ENCODE assay signal across 34 cellular contexts in the genomic region with DNA sequence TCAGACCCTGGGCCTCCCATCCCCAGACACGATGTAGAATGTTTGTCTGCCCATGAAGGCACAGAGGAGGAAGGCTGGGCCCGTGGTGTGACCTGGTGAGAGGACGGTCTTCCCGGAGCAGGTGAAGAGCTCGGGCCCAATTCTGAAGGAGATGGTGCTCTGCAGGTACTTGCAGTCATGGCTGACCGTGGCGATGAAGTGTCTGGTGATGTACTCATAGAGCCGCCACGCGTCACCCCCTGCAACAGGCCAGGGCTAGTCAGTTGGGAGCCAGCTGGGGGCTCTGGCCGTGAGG.
"Had no signal": no experiment of that assay in that cellular context is flagged by ENCODE, and none has a peak within 500 bp of the region (broad histone marks: within the 10 kb centered on the region; RNA-seq: fewer than 3 reads in every experiment).

No MANE protein-coding gene starts in this region.

- H3K4me1 Mint-ChIP-seq: activated B cell treated with CpG ODN at 0.5 μM for 24 hours; activated CD4-positive, alpha-beta T cell treated with anti-CD3 and anti-CD28 coated beads, Interleukin-2, amount 10 ng/mL, durations not matched to agents 24 days and 14 days; activated naive CD4-positive, alpha-beta T cell treated with anti-CD3 and anti-CD28 coated beads, Interleukin-2, amount 50 U/mL, for 24 hours; activated naive CD8-positive, alpha-beta T cell treated with anti-CD3 and anti-CD28 coated beads for 36 hours; activated T-helper 17 cell treated with anti-CD3 and anti-CD28 coated beads, Interleukin-2, amount 50 U/mL, for 72 hours had no signal

- H3K27ac ChIP-seq: body of pancreas, brain microvascular endothelial cell, VCaP had no signal

- H3K4me3 Mint-ChIP-seq: activated B cell treated with CpG ODN at 0.5 μM for 24 hours; activated CD4-positive, alpha-beta memory T cell treated with anti-CD3 and anti-CD28 coated beads for 36 hours; activated CD4-positive, alpha-beta T cell treated with anti-CD3 and anti-CD28 coated beads, Interleukin-2, amount 10 ng/mL, durations not matched to agents 24 days and 14 days; activated CD8-positive, alpha-beta T cell treated with anti-CD3 and anti-CD28 coated beads for 36 hours; activated naive CD4-positive, alpha-beta T cell treated with anti-CD3 and anti-CD28 coated beads for 36 hours; activated naive CD4-positive, alpha-beta T cell treated with anti-CD3 and anti-CD28 coated beads, Interleukin-2, amount 50 U/mL, for 24 hours; activated naive CD8-positive, alpha-beta T cell treated with anti-CD3 and anti-CD28 coated beads for 36 hours; activated T-cell treated with anti-CD3 and anti-CD28 coated beads, Interleukin-2, amount 50 U/mL, for 4 hours; activated T-cell treated with anti-CD3 and anti-CD28 coated beads, Interleukin-2, amount 50 U/mL, for 72 hours; activated T-helper 1 cell treated with anti-CD3 and anti-CD28 coated beads, Interleukin-12 subunit alpha, Interleukin-12 subunit beta, Interleukin-2, Interleukin-4 antibody, amounts not matched to agents 30 ng/mL and 10 ng/mL and 1 ng/mL, durations not matched to agents 14 hours and 24 hours and 36 hours; activated T-helper 17 cell treated with anti-CD3 and anti-CD28 coated beads, Interleukin-2, amount 50 U/mL, for 72 hours; T-helper 1 cell treated with Interleukin-12 subunit alpha and Interleukin-12 subunit beta and Interleukin-4 antibody, amounts not matched to agents 30 μg/mL and 1 μg/mL, for 36 hours; T-helper 2 cell treated with Interferon-gamma antibody and Interleukin-4, amounts not matched to agents 5 μg/mL and 100 μg/mL, for 36 hours had no signal

- H3K4me3 ChIP-seq: adrenal gland, body of pancreas, breast epithelium had no signal

- H3K9me3 ChIP-seq: adrenal gland, body of pancreas, breast epithelium had no signal

- H3K27ac Mint-ChIP-seq: activated B cell treated with CpG ODN at 0.5 μM for 24 hours; activated CD4-positive, alpha-beta memory T cell treated with anti-CD3 and anti-CD28 coated beads for 36 hours; activated CD4-positive, alpha-beta T cell treated with anti-CD3 and anti-CD28 coated beads, Interleukin-2, amount 10 ng/mL, durations not matched to agents 24 days and 14 days; activated CD8-positive, alpha-beta T cell treated with anti-CD3 and anti-CD28 coated beads for 36 hours; activated naive CD4-positive, alpha-beta T cell treated with anti-CD3 and anti-CD28 coated beads for 36 hours; activated naive CD4-positive, alpha-beta T cell treated with anti-CD3 and anti-CD28 coated beads, Interleukin-2, amount 50 U/mL, for 24 hours; activated naive CD8-positive, alpha-beta T cell treated with anti-CD3 and anti-CD28 coated beads for 36 hours; activated T-cell treated with anti-CD3 and anti-CD28 coated beads, Interleukin-2, amount 50 U/mL, for 72 hours; activated T-helper 1 cell treated with anti-CD3 and anti-CD28 coated beads, Interleukin-12 subunit alpha, Interleukin-12 subunit beta, Interleukin-2, Interleukin-4 antibody, amounts not matched to agents 30 ng/mL and 10 ng/mL and 1 ng/mL, durations not matched to agents 14 hours and 24 hours and 36 hours; activated T-helper 17 cell treated with anti-CD3 and anti-CD28 coated beads, Interleukin-2, amount 50 U/mL, for 72 hours; T-helper 1 cell treated with Interleukin-12 subunit alpha and Interleukin-12 subunit beta and Interleukin-4 antibody, amounts not matched to agents 30 μg/mL and 1 μg/mL, for 36 hours; T-helper 2 cell treated with Interferon-gamma antibody and Interleukin-4, amounts not matched to agents 5 μg/mL and 100 μg/mL, for 36 hours had no signal

- H3K27me3 ChIP-seq: adrenal gland, body of pancreas, brain microvascular endothelial cell, breast epithelium had no signal

- H3K27me3 Mint-ChIP-seq: activated B cell treated with CpG ODN at 0.5 μM for 24 hours; activated CD4-positive, alpha-beta memory T cell treated with anti-CD3 and anti-CD28 coated beads for 36 hours; activated CD4-positive, alpha-beta T cell treated with anti-CD3 and anti-CD28 coated beads, Interleukin-2, amount 10 ng/mL, durations not matched to agents 24 days and 14 days; activated CD8-positive, alpha-beta T cell treated with anti-CD3 and anti-CD28 coated beads for 36 hours; activated naive CD4-positive, alpha-beta T cell treated with anti-CD3 and anti-CD28 coated beads, Interleukin-2, amount 50 U/mL, for 24 hours; activated naive CD8-positive, alpha-beta T cell treated with anti-CD3 and anti-CD28 coated beads for 36 hours; activated T-helper 17 cell treated with anti-CD3 and anti-CD28 coated beads, Interleukin-2, amount 50 U/mL, for 72 hours had no signal

- H3K4me1 ChIP-seq: body of pancreas, breast epithelium had no signal

- H3K9me3 Mint-ChIP-seq: activated B cell treated with CpG ODN at 0.5 μM for 24 hours; activated CD4-positive, alpha-beta memory T cell treated with anti-CD3 and anti-CD28 coated beads for 36 hours; activated CD4-positive, alpha-beta T cell treated with anti-CD3 and anti-CD28 coated beads, Interleukin-2, amount 10 ng/mL, durations not matched to agents 24 days and 14 days; activated CD8-positive, alpha-beta T cell treated with anti-CD3 and anti-CD28 coated beads for 36 hours; activated naive CD4-positive, alpha-beta T cell treated with anti-CD3 and anti-CD28 coated beads for 36 hours; activated naive CD4-positive, alpha-beta T cell treated with anti-CD3 and anti-CD28 coated beads, Interleukin-2, amount 50 U/mL, for 24 hours; activated naive CD8-positive, alpha-beta T cell treated with anti-CD3 and anti-CD28 coated beads for 36 hours; activated T-cell treated with anti-CD3 and anti-CD28 coated beads, Interleukin-2, amount 50 U/mL, for 4 hours; activated T-cell treated with anti-CD3 and anti-CD28 coated beads, Interleukin-2, amount 50 U/mL, for 72 hours; activated T-helper 1 cell treated with anti-CD3 and anti-CD28 coated beads, Interleukin-12 subunit alpha, Interleukin-12 subunit beta, Interleukin-2, Interleukin-4 antibody, amounts not matched to agents 30 ng/mL and 10 ng/mL and 1 ng/mL, durations not matched to agents 14 hours and 24 hours and 36 hours; activated T-helper 17 cell treated with anti-CD3 and anti-CD28 coated beads, Interleukin-2, amount 50 U/mL, for 72 hours; T-helper 1 cell treated with Interleukin-12 subunit alpha and Interleukin-12 subunit beta and Interleukin-4 antibody, amounts not matched to agents 30 μg/mL and 1 μg/mL, for 36 hours; T-helper 2 cell treated with Interferon-gamma antibody and Interleukin-4, amounts not matched to agents 5 μg/mL and 100 μg/mL, for 36 hours had no signal

- ATAC-seq: activated CD8-positive, alpha-beta T cell treated with anti-CD3 and anti-CD28 coated beads for 36 hours; activated T-cell treated with anti-CD3 and anti-CD28 coated beads, Interleukin-2, amount 50 U/mL, for 4 hours; activated T-cell treated with anti-CD3 and anti-CD28 coated beads, Interleukin-2, amount 50 U/mL, for 72 hours; activated T-helper 17 cell treated with anti-CD3 and anti-CD28 coated beads, Interleukin-2, amount 50 U/mL, for 72 hours had no signal

- DNase-seq: activated B cell treated with CpG ODN at 0.5 μM for 24 hours; activated CD4-positive, alpha-beta memory T cell treated with anti-CD3 and anti-CD28 coated beads for 36 hours; activated CD4-positive, alpha-beta T cell treated with anti-CD3 and anti-CD28 coated beads for 4 hours; activated CD4-positive, alpha-beta T cell treated with anti-CD3 and anti-CD28 coated beads, Interleukin-2, amount 10 ng/mL, durations not matched to agents 24 days and 14 days; activated CD4-positive, alpha-beta T cell treated with anti-CD3 and anti-CD28 coated beads, Interleukin-2, amount 50 U/mL, for 1 hour; activated CD4-positive, alpha-beta T cell treated with anti-CD3 and anti-CD28 coated beads, Interleukin-2, amount 50 U/mL, for 4 hours; activated CD4-positive, CD25-positive, alpha-beta regulatory T cell treated with anti-CD3 and anti-CD28 coated beads, Interleukin-2, amount 50 U/mL, for 72 hours; activated CD8-positive, alpha-beta memory T cell treated with anti-CD3 and anti-CD28 coated beads, Interleukin-2, amount 50 U/mL, for 4 hours; activated CD8-positive, alpha-beta T cell treated with anti-CD3 and anti-CD28 coated beads for 36 hours; activated effector memory CD4-positive, alpha-beta T cell treated with anti-CD3 and anti-CD28 coated beads, Interleukin-2, amount 50 U/mL, for 16 hours; activated gamma-delta T cell treated with Interleukin-2 at 50 U/mL for 16 hours; activated naive CD4-positive, alpha-beta T cell; activated naive CD4-positive, alpha-beta T cell treated with anti-CD3 and anti-CD28 coated beads for 36 hours; activated naive CD8-positive, alpha-beta T cell treated with anti-CD3 and anti-CD28 coated beads for 36 hours; activated T-cell treated with anti-CD3 and anti-CD28 coated beads for 4 hours; activated T-cell treated with anti-CD3 and anti-CD28 coated beads, Interleukin-2, amount 50 U/mL, for 1 hour; activated T-cell treated with anti-CD3 and anti-CD28 coated beads, Interleukin-2, amount 50 U/mL, for 4 hours; activated T-cell treated with anti-CD3 and anti-CD28 coated beads, Interleukin-2, amount 50 U/mL, for 72 hours; amniotic stem cell; aorta; central memory CD4-positive, alpha-beta T cell; T-helper 1 cell; T-helper 2 cell; T-helper 9 cell had no signal
